ENCODE assay signal across 13 cellular contexts in the genomic region with DNA sequence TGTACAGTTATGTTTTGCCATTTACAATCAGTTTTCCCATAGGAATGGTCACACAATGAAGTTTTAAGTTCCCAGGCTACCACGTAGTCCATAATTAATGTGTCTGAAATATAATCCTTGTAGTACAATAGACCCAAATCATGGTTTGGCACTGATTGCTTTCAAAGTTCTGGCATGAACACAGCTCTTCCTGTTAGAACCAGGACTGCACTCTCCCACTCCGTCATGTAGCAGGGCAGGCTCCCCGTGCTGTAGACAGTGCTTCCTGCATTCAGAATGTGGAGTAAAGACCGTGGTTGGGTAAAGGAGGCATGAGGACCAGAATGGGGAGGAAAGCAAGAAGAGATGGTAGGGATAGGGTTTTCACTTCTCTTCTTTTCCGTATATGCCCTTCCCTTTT.
"Had no signal": no experiment of that assay in that cellular context is flagged by ENCODE, and none has a peak within 500 bp of the region (broad histone marks: within the 10 kb centered on the region; RNA-seq: fewer than 3 reads in every experiment).

No MANE protein-coding gene starts in this region.

- H3K27ac ChIP-seq: ascending aorta, lower lobe of right lung, parathyroid adenoma, right atrium auricular region, thoracic aorta had no signal

- H3K27ac Mint-ChIP-seq: activated CD4-positive, alpha-beta T cell treated with anti-CD3 and anti-CD28 coated beads, Interleukin-2, amount 10 ng/mL, durations not matched to agents 24 days and 14 days; stimulated activated naive CD8-positive, alpha-beta T cell treated with anti-CD3 and anti-CD28 coated beads, Interleukin-15, Interleukin-2, amounts not matched to agents 100 ng/mL and 50 ng/mL, for 24 hours had no signal

- H3K9ac ChIP-seq: parathyroid adenoma, SK-N-SH had no signal

- H2AFZ ChIP-seq: parathyroid adenoma had no signal

- H3K4me3 Mint-ChIP-seq: activated CD4-positive, alpha-beta T cell treated with anti-CD3 and anti-CD28 coated beads, Interleukin-2, amount 10 ng/mL, durations not matched to agents 24 days and 14 days; stimulated activated naive CD8-positive, alpha-beta T cell treated with anti-CD3 and anti-CD28 coated beads, Interleukin-15, Interleukin-2, amounts not matched to agents 100 ng/mL and 50 ng/mL, for 24 hours had no signal

- H3K4me2 ChIP-seq: SK-N-SH had no signal

- ATAC-seq: lower lobe of right lung had no signal

- H3K4me3 ChIP-seq: ascending aorta, lower lobe of right lung, right atrium auricular region, thoracic aorta had no signal

- H3K4me1 ChIP-seq: parathyroid adenoma had no signal

- H3K27me3 ChIP-seq: ascending aorta, right atrium auricular region had no signal

- H3K9me3 ChIP-seq: ascending aorta, lower lobe of right lung, right atrium auricular region, SK-N-SH, thoracic aorta had no signal

- DNase-seq: activated CD4-positive, alpha-beta T cell treated with anti-CD3 and anti-CD28 coated beads, Interleukin-2, amount 10 ng/mL, durations not matched to agents 24 days and 14 days; activated gamma-delta T cell; hypothalamus; kidney glomerular epithelial cell; lower lobe of right lung; midbrain; SK-N-SH; stimulated activated CD4-positive, alpha-beta T cell treated with anti-CD3 and anti-CD28 coated beads, Interleukin-1b, Interleukin-23, amount 100 ng/mL, for 48 hours had no signal

- H3K9me3 Mint-ChIP-seq: activated CD4-positive, alpha-beta T cell treated with anti-CD3 and anti-CD28 coated beads, Interleukin-2, amount 10 ng/mL, durations not matched to agents 24 days and 14 days; stimulated activated naive CD8-positive, alpha-beta T cell treated with anti-CD3 and anti-CD28 coated beads, Interleukin-15, Interleukin-2, amounts not matched to agents 100 ng/mL and 50 ng/mL, for 24 hours had no signal

- H3K27me3 Mint-ChIP-seq: activated CD4-positive, alpha-beta T cell treated with anti-CD3 and anti-CD28 coated beads, Interleukin-2, amount 10 ng/mL, durations not matched to agents 24 days and 14 days; stimulated activated naive CD8-positive, alpha-beta T cell treated with anti-CD3 and anti-CD28 coated beads, Interleukin-15, Interleukin-2, amounts not matched to agents 100 ng/mL and 50 ng/mL, for 24 hours had no signal
